ENCODE assay signal across 25 cellular contexts in genomic region chr5:73740274-73740790, GRCh38.
"Had no signal": no experiment of that assay in that cellular context is flagged by ENCODE, and none has a peak within 500 bp of the region (broad histone marks: within the 10 kb centered on the region; RNA-seq: fewer than 3 reads in every experiment).

No MANE protein-coding gene starts in this region.

- H3K27ac Mint-ChIP-seq: dendritic cell treated with granulocyte-macrophage colony-stimulating factor and Interleukin-4, amounts not matched to agents 40 ng/mL and 50 ng/mL, for 4 days; mesothelial cell of epicardium; naive B cell; natural killer cell treated with Interleukin-12 subunit alpha and Interleukin-12 subunit beta and Interleukin-15 and Interleukin-18, amount 100 ng/mL, for 72 hours; progenitor cell of endocrine pancreas; stimulated activated naive CD8-positive, alpha-beta T cell treated with anti-CD3 and anti-CD28 coated beads, Interleukin-15, amount 100 ng/mL, for 72 hours had no signal

- H3K4me1 Mint-ChIP-seq: mesothelial cell of epicardium; naive B cell; neural crest cell; stimulated activated naive CD8-positive, alpha-beta T cell treated with anti-CD3 and anti-CD28 coated beads, Interleukin-15, amount 100 ng/mL, for 72 hours had no signal

- H3K9me3 Mint-ChIP-seq: dendritic cell treated with granulocyte-macrophage colony-stimulating factor and Interleukin-4, amounts not matched to agents 40 ng/mL and 50 ng/mL, for 4 days; mesothelial cell of epicardium; natural killer cell treated with Interleukin-12 subunit alpha and Interleukin-12 subunit beta and Interleukin-15 and Interleukin-18, amount 100 ng/mL, for 72 hours; neural crest cell; stimulated activated naive CD8-positive, alpha-beta T cell treated with anti-CD3 and anti-CD28 coated beads, Interleukin-15, amount 100 ng/mL, for 72 hours had no signal

- H3K9me3 ChIP-seq: colonic mucosa, mucosa of descending colon, right lobe of liver, suprapubic skin, vagina had no signal

- H3K27me3 ChIP-seq: colonic mucosa, hepatocyte, right lobe of liver, suprapubic skin, vagina had no signal

- DNase-seq: colonic mucosa; effector memory CD4-positive, alpha-beta T cell; head of caudate nucleus; left cardiac atrium; mesenchymal stem cell; mucosa of descending colon; naive B cell; right lobe of liver; small intestine; stimulated activated CD4-positive, alpha-beta T cell treated with anti-CD3 and anti-CD28 coated beads, Interleukin-15, amount 100 ng/mL, for 24 hours; stimulated activated CD4-positive, alpha-beta T cell treated with anti-CD3 and anti-CD28 coated beads, Interleukin-4, amount 100 ng/mL, for 1 hour; stimulated activated CD8-positive, alpha-beta memory T cell treated with anti-CD3 and anti-CD28 coated beads, Interleukin-4, amount 100 ng/mL, for 48 hours; stimulated activated naive CD4-positive, alpha-beta T cell; stimulated activated naive CD8-positive, alpha-beta T cell treated with anti-CD3 and anti-CD28 coated beads, Interleukin-15, amount 100 ng/mL, for 72 hours; trophoblast cell had no signal

- ATAC-seq: left cardiac atrium; mucosa of descending colon; natural killer cell treated with Interleukin-12 subunit alpha and Interleukin-12 subunit beta and Interleukin-15 and Interleukin-18, amount 100 ng/mL, for 72 hours; stimulated activated naive CD8-positive, alpha-beta T cell treated with anti-CD3 and anti-CD28 coated beads, Interleukin-15, amount 100 ng/mL, for 72 hours had no signal

- H3K4me1 ChIP-seq: colonic mucosa, parathyroid adenoma, suprapubic skin, vagina had no signal

- H3K27ac ChIP-seq: colonic mucosa, hepatocyte, parathyroid adenoma, right lobe of liver, suprapubic skin, vagina had no signal

- H3K4me3 ChIP-seq: colonic mucosa, hepatocyte, lung, mucosa of descending colon, right lobe of liver, suprapubic skin, vagina had no signal

- H3K36me3 ChIP-seq: colonic mucosa, right lobe of liver, suprapubic skin, vagina had no signal

- H3K36me3 Mint-ChIP-seq: mesothelial cell of epicardium; naive B cell; natural killer cell treated with Interleukin-12 subunit alpha and Interleukin-12 subunit beta and Interleukin-15 and Interleukin-18, amount 100 ng/mL, for 72 hours had no signal

- H3K4me3 Mint-ChIP-seq: dendritic cell treated with granulocyte-macrophage colony-stimulating factor and Interleukin-4, amounts not matched to agents 40 ng/mL and 50 ng/mL, for 4 days; mesothelial cell of epicardium; naive B cell; natural killer cell treated with Interleukin-12 subunit alpha and Interleukin-12 subunit beta and Interleukin-15 and Interleukin-18, amount 100 ng/mL, for 72 hours; neural crest cell; stimulated activated naive CD8-positive, alpha-beta T cell treated with anti-CD3 and anti-CD28 coated beads, Interleukin-15, amount 100 ng/mL, for 72 hours had no signal
